In genomic region chr3:100189444-100189964, GRCh38 we compare ENCODE assay signal across 1 cellular context.
TF ChIP-seq lines count a peak whose summit lies in the region.

No MANE protein-coding gene starts in this region.

TF ChIP-seq in GM23338, 12 proteins besides CTCF, POLR2A, EP300 and RAD21 (continued from another document):
- TF ChIP-seq REST (IDR thresholded peaks at IDR 0.05; ENCODE audit: unreplicated experiment), result no peak
